8 cellular contexts compared by ENCODE assay signal in genomic region chr7:123770378-123770777, GRCh38. TPM values are rescaled to one million over a fixed set of nuclear protein-coding genes. Genes with fewer than 3 reads are reported as not detected.
DNase-seq lines count a peak whose midpoint lies in the region; ATAC-seq and TF ChIP-seq lines count a peak whose summit lies in the region.

No MANE protein-coding gene starts in this region.

- no peak for TF ChIP-seq POLR2A in esophagus muscularis mucosa (IDR thresholded peaks at IDR 0.05; ENCODE audit: low read depth)

- H3K4me1 Mint-ChIP-seq in activated CD4-positive, alpha-beta memory T cell treated with anti-CD3 and anti-CD28 coated beads, Interleukin-2, amount 10 ng/mL, durations not matched to agents 7 days and 5 days = peaks cover 15% of the 10 kb centered on the region

- H3K27me3 Mint-ChIP-seq in activated CD4-positive, alpha-beta memory T cell treated with anti-CD3 and anti-CD28 coated beads, Interleukin-2, amount 10 ng/mL, durations not matched to agents 7 days and 5 days = peaks cover 17% of the 10 kb centered on the region

- no peak overlapping the region for H3K27ac ChIP-seq in esophagus muscularis mucosa (replicated peaks in 1 of 4)

- no peaks in the 10 kb centered on the region for H3K4me1 ChIP-seq in esophagus muscularis mucosa

- TF ChIP-seq EP300 in esophagus muscularis mucosa (IDR thresholded peaks at IDR 0.05) = no peak

- no peaks in the 10 kb centered on the region for H3K36me3 Mint-ChIP-seq in activated CD4-positive, alpha-beta memory T cell treated with anti-CD3 and anti-CD28 coated beads, Interleukin-2, amount 10 ng/mL, durations not matched to agents 7 days and 5 days (ENCODE audit: low read depth)

- peak; percentile 93 for ATAC-seq in GM19395 (IDR thresholded peaks at IDR 0.05; ENCODE audit: unreplicated experiment)
- ATAC-seq in HG03342 (IDR thresholded peaks at IDR 0.05; ENCODE audit: unreplicated experiment) = peak; percentile 99
- peak; percentile 83 for ATAC-seq in sciatic nerve

- H3K9me3 Mint-ChIP-seq in activated CD4-positive, alpha-beta memory T cell treated with anti-CD3 and anti-CD28 coated beads, Interleukin-2, amount 10 ng/mL, durations not matched to agents 7 days and 5 days = peaks cover 1% of the 10 kb centered on the region

- peaks cover 0 to 3% (median 0%) of the 10 kb centered on the region in 4 donors for H3K27me3 ChIP-seq in esophagus muscularis mucosa

- 80% methylated on average over 8 of the region's 8 CpGs for WGBS in esophagus muscularis mucosa

- H3K27ac Mint-ChIP-seq in activated CD4-positive, alpha-beta memory T cell treated with anti-CD3 and anti-CD28 coated beads, Interleukin-2, amount 10 ng/mL, durations not matched to agents 7 days and 5 days = no peak overlapping the region

- POLR2A ChIA-PET in activated CD4-positive, alpha-beta memory T cell treated with anti-CD3 and anti-CD28 coated beads, Interleukin-2, amount 10 ng/mL, durations not matched to agents 7 days and 5 days (lab: Charles Lee) = no interaction called here

- H3K9me3 ChIP-seq in esophagus muscularis mucosa = no peaks in the 10 kb centered on the region

- no peaks in the 10 kb centered on the region for H3K36me3 ChIP-seq in esophagus muscularis mucosa

- CTCF ChIA-PET in activated CD4-positive, alpha-beta memory T cell treated with anti-CD3 and anti-CD28 coated beads, Interleukin-2, amount 10 ng/mL, durations not matched to agents 7 days and 5 days (lab: Charles Lee) = interaction anchor here (0.7 to 2.0 kb wide), 2 partner anchors 9 to 41 kb away, joined by 3 to 4 read pairs; no protein-coding TSS in a partner anchor

- H3K4me3 ChIP-seq in AG10803 (ENCODE audit: low read length) (no peak overlapping the region), esophagus muscularis mucosa (no peak overlapping the region)

- DNase-seq in AG10803 (ENCODE audit: low read depth) (peak; percentile 21), sciatic nerve (ENCODE audit: low spot score) (no peak), esophagus muscularis mucosa (ENCODE audit: extremely low spot score) (no peak), NCI-H510A (lab: John Stamatoyannopoulos, UW) (no peak), NAMALWA (ENCODE audit: low spot score) (no peak)
- no peak for DNase-seq in activated CD4-positive, alpha-beta memory T cell treated with anti-CD3 and anti-CD28 coated beads, Interleukin-2, amount 10 ng/mL, durations not matched to agents 7 days and 5 days

- TF ChIP-seq CTCF in AG10803 (conservative IDR thresholded peaks at IDR 0.05; ENCODE audit: low read length) (no peak), esophagus muscularis mucosa (IDR thresholded peaks at IDR 0.05) (no peak)

- intact Hi-C loops in sciatic nerve (cut with DNase I) (no loop called here), esophagus muscularis mucosa (cut with DNase I) (no loop called here)

- H3K4me3 Mint-ChIP-seq in activated CD4-positive, alpha-beta memory T cell treated with anti-CD3 and anti-CD28 coated beads, Interleukin-2, amount 10 ng/mL, durations not matched to agents 7 days and 5 days = peak overlapping the region; percentile 3

RNA-seq across cellular contexts. Expression of gene WASL, which starts 21.6 kb away (rescaled TPM):
- total RNA-seq in activated CD4-positive, alpha-beta memory T cell treated with anti-CD3 and anti-CD28 coated beads, Interleukin-2, amount 10 ng/mL, durations not matched to agents 7 days and 5 days = 1 to 10 TPM; 7.1 to 7.3 TPM
- 51.3 TPM for total RNA-seq in sciatic nerve
- total RNA-seq in esophagus muscularis mucosa = 10 to 100 TPM; 36.0 to 51.5 (median 38.5) TPM
